Comparison of ENCODE assay signal across 12 cellular contexts in the genomic region with DNA sequence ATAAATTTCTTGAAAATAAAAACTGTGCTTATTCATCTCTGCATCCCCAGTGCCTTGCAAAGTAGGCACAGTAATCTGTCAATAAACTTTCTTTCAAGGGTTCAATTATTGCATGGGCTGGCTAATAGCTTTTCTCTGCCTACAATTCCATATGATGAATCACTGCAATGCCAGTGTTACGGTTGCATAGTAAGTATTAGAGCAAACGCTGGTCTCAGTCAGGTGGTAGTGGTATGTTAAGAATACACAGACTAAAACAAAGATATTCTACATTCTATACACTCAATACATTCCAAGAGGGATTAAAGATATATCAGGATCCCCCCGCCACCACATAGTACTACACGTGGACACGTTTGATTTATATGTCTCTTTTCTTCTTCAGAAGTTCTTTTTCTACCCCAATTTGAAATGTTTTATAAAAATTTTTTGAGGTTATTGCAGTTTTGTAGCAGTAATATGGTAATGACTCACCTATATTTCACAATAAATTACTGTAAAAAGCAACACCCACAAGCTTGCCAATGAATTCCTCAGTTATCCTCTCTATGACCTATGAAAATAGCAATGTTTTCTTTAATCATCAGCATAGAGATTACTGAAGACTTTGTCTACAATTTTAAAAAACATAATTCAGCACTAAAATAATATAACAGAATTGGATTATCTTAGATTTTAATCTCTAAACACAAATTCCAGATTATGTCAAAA.
DNase-seq lines count a peak whose midpoint lies in the region; ATAC-seq and TF ChIP-seq lines count a peak whose summit lies in the region.
"Had no signal": no experiment of that assay in that cellular context is flagged by ENCODE, and none has a peak within 500 bp of the region (broad histone marks: within the 10 kb centered on the region; RNA-seq: fewer than 3 reads in every experiment).

No MANE protein-coding gene starts in this region.

- H3K36me3 ChIP-seq in heart left ventricle (no peaks in the 10 kb centered on the region), gastroesophageal sphincter (no peaks in the 10 kb centered on the region), suprapubic skin (no peaks in the 10 kb centered on the region)

- H3K4me3 ChIP-seq in heart left ventricle (no peak overlapping the region), gastroesophageal sphincter (no peak overlapping the region), suprapubic skin (no peak overlapping the region)

- TF ChIP-seq CTCF in heart left ventricle (IDR thresholded peaks at IDR 0.05): no peak
- TF ChIP-seq CTCF in gastroesophageal sphincter (IDR thresholded peaks at IDR 0.05): no peak
- TF ChIP-seq CTCF in suprapubic skin (IDR thresholded peaks at IDR 0.05): no peak

- no peaks in the 10 kb centered on the region for H3K9me3 ChIP-seq in heart left ventricle
- no peaks in the 10 kb centered on the region for H3K9me3 ChIP-seq in gastroesophageal sphincter
- no peaks in the 10 kb centered on the region for H3K9me3 ChIP-seq in suprapubic skin

- H3K27me3 ChIP-seq in heart left ventricle (peaks cover 0 to 6% (median 0%) of the 10 kb centered on the region in 9 donors), gastroesophageal sphincter (no peaks in the 10 kb centered on the region), suprapubic skin (no peaks in the 10 kb centered on the region)

- peak in 1 of 4 donors; percentile 25 for ATAC-seq in heart left ventricle
- peak; percentile 44 for ATAC-seq in gastroesophageal sphincter
- no peak for ATAC-seq in HG02588 (IDR thresholded peaks at IDR 0.05; ENCODE audit: unreplicated experiment)
- ATAC-seq in GM21447 (IDR thresholded peaks at IDR 0.05; ENCODE audit: unreplicated experiment): no peak

- WGBS in heart left ventricle, 4 donors: 83 to 90% (median 87%) methylated on average over 5 of the region's 5 CpGs
- 66 to 73% (median 68%) methylated on average over 5 of the region's 5 CpGs for WGBS in adipose tissue, 3 donors
- 86 to 89% methylated on average over 5 of the region's 5 CpGs for WGBS in gastroesophageal sphincter (ENCODE audit: low coverage in 1 of 2), 2 donors
- 48% methylated on average over 5 of the region's 5 CpGs for WGBS in suprapubic skin

- H3K4me1 ChIP-seq in heart left ventricle (peaks cover 0 to 71% (median 1%) of the 10 kb centered on the region in 12 donors), gastroesophageal sphincter (peaks cover 3 to 24% (median 8%) of the 10 kb centered on the region in 3 donors), suprapubic skin (peaks cover 59% of the 10 kb centered on the region)

- H3K27ac ChIP-seq in heart left ventricle (peak overlapping the region in 9 of 12 donors; percentile 11 to 73 (median 45)), adipose tissue (ENCODE audit: low read depth, low read length) (peak overlapping the region; percentile 54), gastroesophageal sphincter (peak overlapping the region in 1 of 4 donors; percentile 50), suprapubic skin (peak overlapping the region; percentile 76)

- TF ChIP-seq EP300 in gastroesophageal sphincter (IDR thresholded peaks at IDR 0.05): no peak
- no peak for TF ChIP-seq EP300 in suprapubic skin (IDR thresholded peaks at IDR 0.05)

- DNase-seq in heart left ventricle (no peak), cardiac septum (ENCODE audit: low spot score) (no peak), suprapubic skin (ENCODE audit: low spot score in 2 of 2) (no peak), NCI-H1436 (lab: John Stamatoyannopoulos, UW) (no peak)
- DNase-seq: activated CD4-positive, alpha-beta T cell treated with anti-CD3 and anti-CD28 coated beads, Interleukin-2, amount 10 ng/mL, durations not matched to agents 24 days and 14 days; activated naive CD4-positive, alpha-beta T cell treated with anti-CD3 and anti-CD28 coated beads for 36 hours; SHP77 treated with DMSO at 0.1 percent for 48 hours; stimulated activated CD8-positive, alpha-beta memory T cell treated with anti-CD3 and anti-CD28 coated beads, Interleukin-4, amount 100 ng/mL, for 48 hours had no signal

- intact Hi-C loops in heart left ventricle (cut with DNase I) (no loop called here), cardiac septum (cut with DNase I) (loop anchor here (5.0 kb wide), 2 partner anchors 34 to 126 kb away; no protein-coding TSS in a partner anchor)

- TF ChIP-seq POLR2A in heart left ventricle (IDR thresholded peaks at IDR 0.05): no peak
- no peak for TF ChIP-seq POLR2A in gastroesophageal sphincter (IDR thresholded peaks at IDR 0.05)
- no peak for TF ChIP-seq POLR2A in suprapubic skin (IDR thresholded peaks at IDR 0.05)
